ENCODE assay signal across 8 cellular contexts in genomic region chr20:33444797-33445560, GRCh38. TPM values are rescaled to one million over a fixed set of nuclear protein-coding genes. Genes with fewer than 3 reads are reported as not detected.
DNase-seq lines count a peak whose midpoint lies in the region; ATAC-seq and TF ChIP-seq lines count a peak whose summit lies in the region.

No MANE protein-coding gene starts in this region.

- H3K9me3 ChIP-seq in WERI-Rb-1 (ENCODE audit: severe bottlenecking) (peaks cover 8% of the 10 kb centered on the region), gastrocnemius medialis (no peaks in the 10 kb centered on the region)

- DNase-seq in activated CD8-positive, alpha-beta memory T cell treated with anti-CD3 and anti-CD28 coated beads, Interleukin-2, amount 50 U/mL, for 4 hours, result peak; percentile 31
- DNase-seq in activated CD8-positive, alpha-beta memory T cell treated with anti-CD3 and anti-CD28 coated beads, Interleukin-2, amount 50 U/mL, for 48 hours, result no peak
- DNase-seq in WERI-Rb-1, result peak; percentile 50
- DNase-seq in erythroblast (lab: John Stamatoyannopoulos, UW), result peak; percentile 36 to 55
- peak; percentile 32 to 72 for DNase-seq in gastrocnemius medialis
- DNase-seq in SIG-M5 (lab: John Stamatoyannopoulos, UW), result no peak
- DNase-seq in NCI-H187 treated with DMSO at 0.1 percent for 48 hours (lab: John Stamatoyannopoulos, UW), result no peak
- DNase-seq in HPDE6-E6E7 (ENCODE audit: extremely low spot score), result no peak

- no peaks in the 10 kb centered on the region for H3K36me3 ChIP-seq in WERI-Rb-1
- no peaks in the 10 kb centered on the region for H3K36me3 ChIP-seq in gastrocnemius medialis

- H3K27me3 ChIP-seq in WERI-Rb-1 (ENCODE audit: insufficient read depth, low read depth, severe bottlenecking), result no peaks in the 10 kb centered on the region
- H3K27me3 ChIP-seq in gastrocnemius medialis, result no peaks in the 10 kb centered on the region

- TF ChIP-seq POLR2A in erythroblast (IDR thresholded peaks at IDR 0.05; ENCODE audit: low read length) (no peak), gastrocnemius medialis (IDR thresholded peaks at IDR 0.05) (no peak)

- peak; percentile 47 for TF ChIP-seq CTCF in WERI-Rb-1 (IDR thresholded peaks at IDR 0.05; ENCODE audit: low read depth, low read length)
- TF ChIP-seq CTCF in gastrocnemius medialis (IDR thresholded peaks at IDR 0.05 in 4 of 5, conservative IDR thresholded peaks at IDR 0.05 in 1 of 5), result peak; percentile 31 to 64 (median 50)

- peak overlapping the region; percentile 56 for H3K27ac ChIP-seq in WERI-Rb-1
- H3K27ac ChIP-seq in gastrocnemius medialis, result peak overlapping the region; percentile 97 to 98 (median 98)

- H3K4me3 ChIP-seq in WERI-Rb-1 (ENCODE audit: low read depth, low read length) (peak overlapping the region; percentile 50), gastrocnemius medialis (peak overlapping the region; percentile 71 to 98 (median 78))

- intact Hi-C loops in gastrocnemius medialis (cut with DNase I; ENCODE audit: low total_unique reads), result loop anchor here (1.0 to 2.0 kb wide), 3 partner anchors 29 to 44 kb away; partner anchors contain the start of gene CDK5RAP1

- in situ Hi-C loops in gastrocnemius medialis (cut with MboI; ENCODE audit: low sequenced_read_pairs in 4 of 4), result no loop called here

- H3K4me1 ChIP-seq in gastrocnemius medialis, result peaks cover 28 to 33% of the 10 kb centered on the region in 2 donors

- peak; percentile 52 to 55 for ATAC-seq in gastrocnemius medialis

RNA-seq across cellular contexts. Expression of gene SNTA1, which starts 1.4 kb away (rescaled TPM):
- 100 to 1,000 TPM; 198 to 320 (median 219) TPM for total RNA-seq in gastrocnemius medialis

RNA-seq across cellular contexts. Expression of gene CDK5RAP1, which starts 43.7 kb away (rescaled TPM):
- 10 to 100 TPM; 23.2 to 27.6 (median 25.8) TPM for total RNA-seq in gastrocnemius medialis

RNA-seq across cellular contexts. Expression of gene CBFA2T2, which starts 44.9 kb away (rescaled TPM):
- 1 to 10 TPM; 6.9 to 8.9 (median 7.9) TPM for total RNA-seq in gastrocnemius medialis

Comparison
In these comparisons a context has a peak if more than half of its experiments do, and no peak if none do; other contexts are left out.
1. DNase-seq: peak in activated CD8-positive, alpha-beta memory T cell treated with anti-CD3 and anti-CD28 coated beads, Interleukin-2, amount 50 U/mL, for 4 hours (single experiment), WERI-Rb-1 (single experiment), erythroblast (2 of 2) and gastrocnemius medialis (2 of 2); none in activated CD8-positive, alpha-beta memory T cell treated with anti-CD3 and anti-CD28 coated beads, Interleukin-2, amount 50 U/mL, for 48 hours (single experiment), SIG-M5 (single experiment), NCI-H187 treated with DMSO at 0.1 percent for 48 hours (single experiment) and HPDE6-E6E7 (single experiment).